Comparison of ENCODE assay signal across 10 cellular contexts in genomic region chr13:99959538-99960230, GRCh38. TPM values are rescaled to one million over a fixed set of nuclear protein-coding genes. Genes with fewer than 3 reads are reported as not detected.
A peak's percentile ranks its signal among the peaks of the same experiment; 100 is the strongest.
DNase-seq lines count a peak whose midpoint lies in the region; ATAC-seq and TF ChIP-seq lines count a peak whose summit lies in the region.
"Had no signal": no experiment of that assay in that cellular context is flagged by ENCODE, and none has a peak within 500 bp of the region (broad histone marks: within the 10 kb centered on the region; RNA-seq: fewer than 3 reads in every experiment).

No MANE protein-coding gene starts in this region.

- H3K4me3 Mint-ChIP-seq in activated CD4-positive, alpha-beta memory T cell treated with anti-CD3 and anti-CD28 coated beads for 36 hours: peak overlapping the region; percentile 12
- H3K4me3 Mint-ChIP-seq in activated CD4-positive, alpha-beta memory T cell treated with anti-CD3 and anti-CD28 coated beads, Interleukin-2, amount 10 ng/mL, durations not matched to agents 7 days and 5 days: no peak overlapping the region
- peak overlapping the region; percentile 31 for H3K4me3 Mint-ChIP-seq in stimulated activated effector memory CD8-positive, alpha-beta T cell treated with anti-CD3 and anti-CD28 coated beads, Interleukin-12 subunit alpha, Interleukin-12 subunit beta, amount 100 ng/mL, for 72 hours

- DNase-seq in activated CD4-positive, alpha-beta memory T cell treated with anti-CD3 and anti-CD28 coated beads for 36 hours: no peak
- no peak for DNase-seq in activated CD4-positive, alpha-beta memory T cell treated with anti-CD3 and anti-CD28 coated beads, Interleukin-2, amount 10 ng/mL, durations not matched to agents 7 days and 5 days
- DNase-seq in activated CD8-positive, alpha-beta memory T cell treated with anti-CD3 and anti-CD28 coated beads, Interleukin-2, amount 50 U/mL, for 48 hours: peak; percentile 54
- DNase-seq in stimulated activated effector memory CD8-positive, alpha-beta T cell treated with anti-CD3 and anti-CD28 coated beads, Interleukin-12 subunit alpha, Interleukin-12 subunit beta, amount 100 ng/mL, for 72 hours (ENCODE audit: low spot score in 2 of 2): peak in 1 of 2 donors; percentile 53
- DNase-seq in mucosa of descending colon (no peak), SW 1271 (lab: John Stamatoyannopoulos, UW) (no peak)

- no peaks in the 10 kb centered on the region for H3K36me3 Mint-ChIP-seq in activated CD4-positive, alpha-beta memory T cell treated with anti-CD3 and anti-CD28 coated beads for 36 hours
- H3K36me3 Mint-ChIP-seq in activated CD4-positive, alpha-beta memory T cell treated with anti-CD3 and anti-CD28 coated beads, Interleukin-2, amount 10 ng/mL, durations not matched to agents 7 days and 5 days (ENCODE audit: low read depth): no peaks in the 10 kb centered on the region
- H3K36me3 Mint-ChIP-seq in stimulated activated effector memory CD8-positive, alpha-beta T cell treated with anti-CD3 and anti-CD28 coated beads, Interleukin-12 subunit alpha, Interleukin-12 subunit beta, amount 100 ng/mL, for 72 hours: no peaks in the 10 kb centered on the region

- POLR2A ChIA-PET in activated CD4-positive, alpha-beta memory T cell treated with anti-CD3 and anti-CD28 coated beads for 36 hours (lab: Charles Lee): no interaction called here
- POLR2A ChIA-PET in activated CD4-positive, alpha-beta memory T cell treated with anti-CD3 and anti-CD28 coated beads, Interleukin-2, amount 10 ng/mL, durations not matched to agents 7 days and 5 days (lab: Charles Lee): interaction anchor here (1.0 kb wide), 1 partner anchor 30 kb away, joined by 3 read pairs; no protein-coding TSS in a partner anchor

- H3K4me3 ChIP-seq in iPS-11a (ENCODE audit: low read depth, low read length) (peak overlapping the region; percentile 18), mucosa of descending colon (no peak overlapping the region)

- ATAC-seq in stimulated activated effector memory CD8-positive, alpha-beta T cell treated with anti-CD3 and anti-CD28 coated beads, Interleukin-12 subunit alpha, Interleukin-12 subunit beta, amount 100 ng/mL, for 72 hours: no peak
- ATAC-seq in mucosa of descending colon (no peak), GM19452 (IDR thresholded peaks at IDR 0.05; ENCODE audit: unreplicated experiment) (no peak)
- ATAC-seq: activated naive CD4-positive, alpha-beta T cell treated with anti-CD3 and anti-CD28 coated beads, Interleukin-2, amount 50 U/mL, for 72 hours had no signal

- H3K4me1 ChIP-seq in mucosa of descending colon (ENCODE audit: low read depth): peaks cover 30% of the 10 kb centered on the region

- H3K9me3 ChIP-seq in mucosa of descending colon: no peaks in the 10 kb centered on the region

- peaks cover 73% of the 10 kb centered on the region for H3K27me3 Mint-ChIP-seq in activated CD4-positive, alpha-beta memory T cell treated with anti-CD3 and anti-CD28 coated beads for 36 hours
- peaks cover 83% of the 10 kb centered on the region for H3K27me3 Mint-ChIP-seq in activated CD4-positive, alpha-beta memory T cell treated with anti-CD3 and anti-CD28 coated beads, Interleukin-2, amount 10 ng/mL, durations not matched to agents 7 days and 5 days

- intact Hi-C loops in activated CD4-positive, alpha-beta memory T cell treated with anti-CD3 and anti-CD28 coated beads for 36 hours (cut with micrococcal nuclease): loop anchor here (2.0 to 5.0 kb wide), 2 partner anchors 23 to 302 kb away; no protein-coding TSS in a partner anchor
- intact Hi-C loops in mucosa of descending colon (cut with DNase I, micrococcal nuclease): no loop called here

- no peak for TF ChIP-seq CTCF in mucosa of descending colon (IDR thresholded peaks at IDR 0.05)

- CTCF ChIA-PET in activated CD4-positive, alpha-beta memory T cell treated with anti-CD3 and anti-CD28 coated beads for 36 hours (lab: Charles Lee): no interaction called here
- CTCF ChIA-PET in activated CD4-positive, alpha-beta memory T cell treated with anti-CD3 and anti-CD28 coated beads, Interleukin-2, amount 10 ng/mL, durations not matched to agents 7 days and 5 days (lab: Charles Lee): no interaction called here

- H3K27ac Mint-ChIP-seq in activated CD4-positive, alpha-beta memory T cell treated with anti-CD3 and anti-CD28 coated beads for 36 hours: no peak overlapping the region
- no peak overlapping the region for H3K27ac Mint-ChIP-seq in activated CD4-positive, alpha-beta memory T cell treated with anti-CD3 and anti-CD28 coated beads, Interleukin-2, amount 10 ng/mL, durations not matched to agents 7 days and 5 days
- H3K27ac Mint-ChIP-seq in stimulated activated effector memory CD8-positive, alpha-beta T cell treated with anti-CD3 and anti-CD28 coated beads, Interleukin-12 subunit alpha, Interleukin-12 subunit beta, amount 100 ng/mL, for 72 hours: no peak overlapping the region

- no peaks in the 10 kb centered on the region for H3K9me3 Mint-ChIP-seq in activated CD4-positive, alpha-beta memory T cell treated with anti-CD3 and anti-CD28 coated beads for 36 hours
- no peaks in the 10 kb centered on the region for H3K9me3 Mint-ChIP-seq in activated CD4-positive, alpha-beta memory T cell treated with anti-CD3 and anti-CD28 coated beads, Interleukin-2, amount 10 ng/mL, durations not matched to agents 7 days and 5 days
- H3K9me3 Mint-ChIP-seq in stimulated activated effector memory CD8-positive, alpha-beta T cell treated with anti-CD3 and anti-CD28 coated beads, Interleukin-12 subunit alpha, Interleukin-12 subunit beta, amount 100 ng/mL, for 72 hours: no peaks in the 10 kb centered on the region
- H3K9me3 Mint-ChIP-seq: activated naive CD4-positive, alpha-beta T cell treated with anti-CD3 and anti-CD28 coated beads, Interleukin-2, amount 50 U/mL, for 72 hours had no signal

- no peaks in the 10 kb centered on the region for H3K36me3 ChIP-seq in mucosa of descending colon (ENCODE audit: low read depth)

- H3K4me1 Mint-ChIP-seq in activated CD4-positive, alpha-beta memory T cell treated with anti-CD3 and anti-CD28 coated beads for 36 hours (ENCODE audit: low read depth): peaks cover 29% of the 10 kb centered on the region
- H3K4me1 Mint-ChIP-seq in activated CD4-positive, alpha-beta memory T cell treated with anti-CD3 and anti-CD28 coated beads, Interleukin-2, amount 10 ng/mL, durations not matched to agents 7 days and 5 days: peaks cover 11% of the 10 kb centered on the region
- peaks cover 21% of the 10 kb centered on the region for H3K4me1 Mint-ChIP-seq in stimulated activated effector memory CD8-positive, alpha-beta T cell treated with anti-CD3 and anti-CD28 coated beads, Interleukin-12 subunit alpha, Interleukin-12 subunit beta, amount 100 ng/mL, for 72 hours

RNA-seq across cellular contexts. Expression of gene ZIC5, which starts 11.9 kb away (rescaled TPM):
- not detected for total RNA-seq in activated CD4-positive, alpha-beta memory T cell treated with anti-CD3 and anti-CD28 coated beads for 36 hours
- total RNA-seq in activated CD4-positive, alpha-beta memory T cell treated with anti-CD3 and anti-CD28 coated beads, Interleukin-2, amount 10 ng/mL, durations not matched to agents 7 days and 5 days: not detected
- total RNA-seq in mucosa of descending colon: not detected
- total RNA-seq: activated naive CD4-positive, alpha-beta T cell treated with anti-CD3 and anti-CD28 coated beads, Interleukin-2, amount 50 U/mL, for 72 hours; mononuclear cell had no signal

RNA-seq across cellular contexts. Expression of gene ZIC2, which starts 21.9 kb away (rescaled TPM):
- not detected for total RNA-seq in activated CD4-positive, alpha-beta memory T cell treated with anti-CD3 and anti-CD28 coated beads for 36 hours
- 1 to 10 TPM in 1 of 2 experiments, under 1 TPM in 1; 0.50 to 1.0 TPM for total RNA-seq in activated CD4-positive, alpha-beta memory T cell treated with anti-CD3 and anti-CD28 coated beads, Interleukin-2, amount 10 ng/mL, durations not matched to agents 7 days and 5 days
- under 1 TPM in 2 of 3 donors, not detected in 1; 0.09 to 0.31 TPM for total RNA-seq in mucosa of descending colon
- total RNA-seq: mononuclear cell had no signal
